Comparison of ENCODE assay signal across 8 cellular contexts in the genomic region with DNA sequence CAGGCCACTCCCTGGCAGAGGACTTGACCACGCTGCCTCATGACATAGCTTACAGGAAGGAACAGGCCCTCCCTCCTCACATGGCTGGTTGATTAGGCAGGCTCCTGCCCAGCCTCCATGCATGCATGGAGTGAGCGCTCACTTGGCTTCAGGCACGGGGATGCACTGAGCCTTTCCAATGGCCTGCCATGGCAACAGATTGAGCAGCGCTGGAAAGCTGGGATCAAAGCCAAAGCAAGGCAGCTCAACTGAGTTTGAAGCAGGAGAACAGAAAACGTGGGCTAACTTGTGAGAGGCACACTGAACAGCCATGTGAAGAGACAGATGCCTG. TPM values are rescaled to one million over a fixed set of nuclear protein-coding genes. Genes with fewer than 3 reads are reported as not detected.
A peak's percentile ranks its signal among the peaks of the same experiment; 100 is the strongest.
DNase-seq lines count a peak whose midpoint lies in the region; ATAC-seq and TF ChIP-seq lines count a peak whose summit lies in the region.

No MANE protein-coding gene starts in this region.

- no peak overlapping the region for H2AFZ ChIP-seq in HCT116 (ENCODE audit: low read depth, low read length, poor library complexity, severe bottlenecking)

- H3K9me3 ChIP-seq in HCT116 (ENCODE audit: control insufficient read depth in 1 of 2, insufficient read depth in 1 of 2, low read depth in 1 of 2, low read length in 2 of 2): no peaks in the 10 kb centered on the region

- H3K27me3 Mint-ChIP-seq in activated CD8-positive, alpha-beta T cell treated with anti-CD3 and anti-CD28 coated beads for 36 hours: no peaks in the 10 kb centered on the region

- peaks cover 0 to 11% of the 10 kb centered on the region in 2 experiments; a peak in 2 of 4 replicates for H3K4me1 ChIP-seq in HCT116 (ENCODE audit: control insufficient read depth in 1 of 2, insufficient read depth in 2 of 2, low read length in 2 of 2)

- TF ChIP-seq POLR2A in HCT116 (IDR thresholded peaks at IDR 0.05; ENCODE audit: borderline replicate concordance, extremely low read depth, insufficient read depth, insufficient read length): no peak

- H3K27ac ChIP-seq in HCT116 (ENCODE audit: low read depth, low read length): peak overlapping the region; percentile 33

- TF ChIP-seq CTCF in HCT116 (IDR thresholded peaks at IDR 0.05 in 2 of 3, conservative IDR thresholded peaks at IDR 0.05 in 1 of 3; ENCODE audit: borderline replicate concordance in 1 of 3, insufficient read depth in 1 of 3, low read depth in 2 of 3, low read length in 2 of 3): no peak
- TF ChIP-seq CTCF in activated CD8-positive, alpha-beta T cell treated with anti-CD3 and anti-CD28 coated beads for 36 hours (IDR thresholded peaks at IDR 0.05): no peak

- H3K4me1 Mint-ChIP-seq in activated CD8-positive, alpha-beta T cell treated with anti-CD3 and anti-CD28 coated beads for 36 hours (ENCODE audit: low read depth): peaks cover 22% of the 10 kb centered on the region

- no peak for TF ChIP-seq RAD21 in HCT116 (IDR thresholded peaks at IDR 0.05; ENCODE audit: low read depth)

- POLR2A ChIA-PET in HCT116 (lab: Charles Lee): interaction anchor here (0.5 to 1.2 kb wide), 2 partner anchors 24 to 28 kb away, joined by 3 to 4 read pairs; a partner anchor contains a TSS
- POLR2A ChIA-PET in activated CD8-positive, alpha-beta T cell treated with anti-CD3 and anti-CD28 coated beads for 36 hours (lab: Charles Lee): interaction anchor here (1.2 to 1.7 kb wide), 4 partner anchors 12 to 69 kb away, joined by 3 to 4 read pairs (median 4); a partner anchor contains a TSS

- peak overlapping the region; percentile 59 for H3K27ac Mint-ChIP-seq in activated CD8-positive, alpha-beta T cell treated with anti-CD3 and anti-CD28 coated beads for 36 hours

- no peak overlapping the region for H3K4me2 ChIP-seq in HCT116 (ENCODE audit: low read length)

- H3K36me3 Mint-ChIP-seq in activated CD8-positive, alpha-beta T cell treated with anti-CD3 and anti-CD28 coated beads for 36 hours (ENCODE audit: low read depth): peaks cover 99% of the 10 kb centered on the region

- CTCF ChIA-PET in HCT116 (lab: Charles Lee): no interaction called here
- CTCF ChIA-PET in activated CD8-positive, alpha-beta T cell treated with anti-CD3 and anti-CD28 coated beads for 36 hours (lab: Charles Lee): no interaction called here

- H3K9me3 Mint-ChIP-seq in activated CD8-positive, alpha-beta T cell treated with anti-CD3 and anti-CD28 coated beads for 36 hours: no peaks in the 10 kb centered on the region

- H3K4me3 Mint-ChIP-seq in activated CD8-positive, alpha-beta T cell treated with anti-CD3 and anti-CD28 coated beads for 36 hours: no peak overlapping the region

- no TSS peak for BruUV-seq in HCT116 (replicated peaks; lab: Mats Ljungman, UMichigan)

- no peaks in the 10 kb centered on the region for H3K9me2 ChIP-seq in HCT116 (ENCODE audit: insufficient read depth)

- H3K9ac ChIP-seq in HCT116 (ENCODE audit: low read length): no peak overlapping the region

- RAD21 ChIA-PET in HCT116 (lab: Charles Lee; ENCODE audit: low non-redundant PET in 1 of 2, low total read pairs in 2 of 2, uncharacterized antibody in 2 of 2, unreplicated experiment in 2 of 2): no interaction called here

- intact Hi-C loops in HCT116 (cut with micrococcal nuclease): no loop called here
- intact Hi-C loops in activated CD8-positive, alpha-beta T cell treated with anti-CD3 and anti-CD28 coated beads for 36 hours (cut with micrococcal nuclease): no loop called here
- intact Hi-C loops in Right ventricle myocardium inferior (cut with DNase I): loop anchor here (1.0 to 5.0 kb wide), 3 partner anchors 19 to 69 kb away; a partner anchor contains a TSS

- H3K36me3 ChIP-seq in HCT116 (ENCODE audit: control insufficient read depth in 1 of 2, insufficient read depth in 2 of 2, low read length in 2 of 2): peaks cover 79 to 91% of the 10 kb centered on the region in 2 experiments

- peaks cover 37% of the 10 kb centered on the region; the same call in 1 of the 2 replicates for H4K20me1 ChIP-seq in HCT116 (ENCODE audit: insufficient read depth)

- peaks cover 62% of the 10 kb centered on the region for H3K79me2 ChIP-seq in HCT116 (ENCODE audit: insufficient read depth, low read length)

- H3K27me3 ChIP-seq in HCT116 (ENCODE audit: insufficient read depth, low read length): no peaks in the 10 kb centered on the region

- H3K4me3 ChIP-seq in HCT116 (replicated peaks in 1 of 2; ENCODE audit: low read depth in 1 of 2, low read length in 2 of 2) (no peak overlapping the region), skeletal muscle cell (ENCODE audit: low read depth, low read length) (no peak overlapping the region)

- DNase-seq in HCT116 (ENCODE audit: low read depth, low spot score) (no peak), Right ventricle myocardium inferior (ENCODE audit: missing footprints) (peak; percentile 78), skeletal muscle cell (ENCODE audit: low read depth) (peak; percentile 59), HuH-7 (ENCODE audit: low spot score) (no peak), germinal center (ENCODE audit: low spot score) (no peak)
- no peak for DNase-seq in activated CD8-positive, alpha-beta T cell treated with anti-CD3 and anti-CD28 coated beads for 36 hours

- no peak for ATAC-seq in HCT116
- no peak for ATAC-seq in activated CD8-positive, alpha-beta T cell treated with anti-CD3 and anti-CD28 coated beads for 36 hours
- peak; percentile 84 for ATAC-seq in Right ventricle myocardium inferior
- no peak for ATAC-seq in HG03460 (IDR thresholded peaks at IDR 0.05; ENCODE audit: unreplicated experiment)
- ATAC-seq in GM21526 (IDR thresholded peaks at IDR 0.05; ENCODE audit: low FRiP score, unreplicated experiment): no peak

TF ChIP-seq in HCT116, 20 proteins besides CTCF, POLR2A, EP300 and RAD21:
- TF ChIP-seq ZNF274 (IDR thresholded peaks at IDR 0.05; ENCODE audit: low read depth, low read length) (no peak), EZH2 (IDR thresholded peaks at IDR 0.05) (no peak), EZH2phosphoT487 (IDR thresholded peaks at IDR 0.05; ENCODE audit: borderline replicate concordance) (no peak), TCF7L2 (IDR thresholded peaks at IDR 0.05; ENCODE audit: borderline replicate concordance, extremely low read depth, insufficient read depth, insufficient read length) (no peak), JUND (IDR thresholded peaks at IDR 0.05) (no peak), SIN3A (IDR thresholded peaks at IDR 0.05; ENCODE audit: low read depth) (no peak), ZFX (IDR thresholded peaks at IDR 0.05) (no peak), CEBPB (IDR thresholded peaks at IDR 0.05; ENCODE audit: low read depth) (no peak)

RNA-seq across cellular contexts. Expression of a gene that starts 5.9 kb away (rescaled TPM):
- 8.0 TPM for total RNA-seq in HCT116 (2021; ENCODE audit: unreplicated experiment)
- 2.9 and 3.8 TPM in 2 replicates for polyA plus RNA-seq in HCT116 (2012)
- not detected for total RNA-seq in activated CD8-positive, alpha-beta T cell treated with anti-CD3 and anti-CD28 coated beads for 36 hours
- not detected for total RNA-seq in Right ventricle myocardium inferior

RNA-seq across cellular contexts. Expression of a gene that starts 27.5 kb away (rescaled TPM):
- total RNA-seq in HCT116 (2021; ENCODE audit: unreplicated experiment): 1,664 TPM
- 2,370 and 2,533 TPM in 2 replicates for polyA plus RNA-seq in HCT116 (2012)
- total RNA-seq in activated CD8-positive, alpha-beta T cell treated with anti-CD3 and anti-CD28 coated beads for 36 hours: 1,000 to 10,000 TPM; 2,565 to 2,588 TPM
- 1,022 TPM for total RNA-seq in Right ventricle myocardium inferior

Comparison
In these comparisons a context has a peak if more than half of its experiments do, and no peak if none do; other contexts are left out.
1. DNase-seq: peak in Right ventricle myocardium inferior (single experiment) and skeletal muscle cell (single experiment); none in HCT116 (single experiment), activated CD8-positive, alpha-beta T cell treated with anti-CD3 and anti-CD28 coated beads for 36 hours (single experiment), HuH-7 (single experiment) and germinal center (single experiment).